2 cellular contexts compared by ENCODE assay signal in the genomic region with DNA sequence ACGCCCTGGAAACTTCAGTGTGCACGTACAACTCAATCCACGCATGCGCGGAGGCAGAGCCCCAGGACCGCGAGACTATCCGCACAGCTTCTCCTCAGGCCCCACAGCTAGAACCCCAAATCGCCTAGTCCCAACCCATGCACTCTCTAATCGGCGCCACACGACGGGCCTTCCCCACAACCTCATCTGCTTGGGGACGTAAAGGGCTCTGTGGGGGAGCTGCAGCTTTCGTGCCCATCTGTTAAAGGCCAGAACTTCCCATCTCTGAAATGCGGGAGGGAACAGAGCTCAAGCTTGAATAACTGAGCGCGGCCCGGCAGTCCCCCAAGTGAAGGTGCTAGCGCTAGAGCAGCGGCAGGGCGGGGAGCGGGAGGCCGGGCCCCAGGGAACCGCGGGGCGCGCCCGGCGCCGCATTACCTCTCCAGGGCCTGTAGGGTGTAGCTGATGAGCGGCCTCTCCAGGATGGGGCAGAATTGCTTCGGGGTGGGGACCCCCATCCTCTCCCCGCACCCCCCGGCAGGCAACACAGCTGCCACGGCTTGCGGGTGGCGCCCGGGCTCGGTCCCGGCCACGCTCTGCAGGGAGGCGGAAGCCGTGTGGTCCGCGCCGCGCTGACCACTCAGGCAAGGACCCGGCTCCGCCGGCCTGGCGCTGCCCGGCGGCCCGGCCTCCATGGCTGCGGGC.
TF ChIP-seq lines count a peak whose summit lies in the region.

No MANE protein-coding gene starts in this region.

TF ChIP-seq in HCT116, 20 proteins besides CTCF, POLR2A, EP300 and RAD21 (continued from another document):
- TF ChIP-seq POLR2AphosphoS5 (IDR thresholded peaks at IDR 0.05; ENCODE audit: low read depth, low read length) (peak; percentile 90), SP1 (IDR thresholded peaks at IDR 0.05; ENCODE audit: low read depth) (no peak)

TF ChIP-seq in SK-N-SH treated with all-trans-retinoic acid at 6 μM for 48 hours, 23 proteins besides CTCF, POLR2A, EP300 and RAD21 (continued from another document):
- peak; percentile 36; the same call in 1 of the 2 replicates for TF ChIP-seq TCF4 (CRISPR knock-in tag; IDR thresholded peaks at IDR 0.05; ENCODE audit: borderline replicate concordance)
- TF ChIP-seq, protein P1, sequence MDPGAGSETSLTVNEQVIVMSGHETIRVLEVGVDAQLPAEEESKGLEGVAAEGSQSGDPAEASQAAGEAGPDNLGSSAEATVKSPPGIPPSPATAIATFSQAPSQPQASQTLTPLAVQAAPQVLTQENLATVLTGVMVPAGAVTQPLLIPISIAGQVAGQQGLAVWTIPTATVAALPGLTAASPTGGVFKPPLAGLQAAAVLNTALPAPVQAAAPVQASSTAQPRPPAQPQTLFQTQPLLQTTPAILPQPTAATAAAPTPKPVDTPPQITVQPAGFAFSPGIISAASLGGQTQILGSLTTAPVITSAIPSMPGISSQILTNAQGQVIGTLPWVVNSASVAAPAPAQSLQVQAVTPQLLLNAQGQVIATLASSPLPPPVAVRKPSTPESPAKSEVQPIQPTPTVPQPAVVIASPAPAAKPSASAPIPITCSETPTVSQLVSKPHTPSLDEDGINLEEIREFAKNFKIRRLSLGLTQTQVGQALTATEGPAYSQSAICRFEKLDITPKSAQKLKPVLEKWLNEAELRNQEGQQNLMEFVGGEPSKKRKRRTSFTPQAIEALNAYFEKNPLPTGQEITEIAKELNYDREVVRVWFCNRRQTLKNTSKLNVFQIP (CRISPR knock-in tag; IDR thresholded peaks at IDR 0.05; ENCODE audit: borderline replicate concordance, low read depth) = 0 out of 2 replicates have a peak, but pooled peaks have one; percentile 8
